In genomic region chr10:34768261-34768971, GRCh38 we compare ENCODE assay signal across 9 cellular contexts. TPM values are rescaled to one million over a fixed set of nuclear protein-coding genes. Genes with fewer than 3 reads are reported as not detected.
DNase-seq lines count a peak whose midpoint lies in the region; ATAC-seq, FAIRE-seq and TF ChIP-seq lines count a peak whose summit lies in the region.
"Had no signal": no experiment of that assay in that cellular context is flagged by ENCODE, and none has a peak within 500 bp of the region (broad histone marks: within the 10 kb centered on the region; RNA-seq: fewer than 3 reads in every experiment).

No MANE protein-coding gene starts in this region.

- H3K79me1 ChIP-seq in IMR-90 (ENCODE audit: low read depth in 1 of 2, low read length in 2 of 2) = peaks cover 19 to 65% of the 10 kb centered on the region in 2 experiments

- no peak overlapping the region for H2BK20ac ChIP-seq in IMR-90 (ENCODE audit: low read depth, low read length)

- H3K9me1 ChIP-seq in IMR-90 (ENCODE audit: insufficient read depth, low read length) (peaks cover 8% of the 10 kb centered on the region), keratinocyte (ENCODE audit: control insufficient read depth, extremely low read depth, insufficient read depth, low read length) (no peaks in the 10 kb centered on the region)

- H3K23ac ChIP-seq in IMR-90 (ENCODE audit: low read depth, low read length) = no peak overlapping the region

- peaks cover 64% of the 10 kb centered on the region for H3K79me2 ChIP-seq in keratinocyte (ENCODE audit: control insufficient read depth, insufficient read depth, low read length)

- peak overlapping the region; percentile 25 for H2AK9ac ChIP-seq in IMR-90 (replicated peaks; ENCODE audit: low read depth, low read length, poor library complexity)

- FAIRE-seq in keratinocyte (lab: Jason Lieb, UNC) = peak; percentile 79

- DNase-seq in IMR-90 = peak; percentile 21
- DNase-seq in astrocyte of the spinal cord (ENCODE audit: low read depth, low spot score) = peak; percentile 56
- no peak for DNase-seq in keratinocyte (ENCODE audit: low read depth, low spot score)
- DNase-seq in stimulated activated CD8-positive, alpha-beta memory T cell treated with anti-CD3 and anti-CD28 coated beads, Interleukin-4, amount 100 ng/mL, for 48 hours = no peak
- DNase-seq in UCSD-AML1 (lab: John Stamatoyannopoulos, UW; ENCODE audit: unreplicated experiment) = no peak
- no peak for DNase-seq in SHP77 treated with DMSO at 0.1 percent for 48 hours (lab: John Stamatoyannopoulos, UW)

- no peak for TF ChIP-seq RAD21 in IMR-90 (IDR thresholded peaks at IDR 0.05; ENCODE audit: low read length)

- H4K8ac ChIP-seq in IMR-90 (ENCODE audit: low read depth in 2 of 2, low read length in 2 of 2) = no peak overlapping the region

- TF ChIP-seq POLR2A in IMR-90 (IDR thresholded peaks at IDR 0.05; ENCODE audit: low read depth, low read length) = no peak

- dilution Hi-C loops in IMR-90 (cut with HindIII; ENCODE audit: low sequenced_read_pairs, unreplicated experiment) (no loop called here), keratinocyte (cut with MboI; ENCODE audit: extremely low pct_ligation_motif_present, low sequenced_read_pairs) (no loop called here)

- H2BK15ac ChIP-seq in IMR-90 (ENCODE audit: low read depth, low read length) = no peak overlapping the region

- no peak overlapping the region for H2BK5ac ChIP-seq in IMR-90 (ENCODE audit: low read depth, low read length, poor library complexity, severe bottlenecking)

- ATAC-seq in IMR-90 (ENCODE audit: low read depth) (peak; percentile 40), HG03135 (IDR thresholded peaks at IDR 0.05; ENCODE audit: unreplicated experiment) (no peak)

- peaks cover 19% of the 10 kb centered on the region for H4K20me1 ChIP-seq in IMR-90 (ENCODE audit: insufficient read depth, low read length)
- no peaks in the 10 kb centered on the region for H4K20me1 ChIP-seq in keratinocyte (ENCODE audit: control insufficient read depth, extremely low read depth, insufficient read depth, low read length)

- H3K27me3 ChIP-seq in IMR-90 (ENCODE audit: control insufficient read depth, insufficient read depth, low read length) (no peaks in the 10 kb centered on the region), keratinocyte (ENCODE audit: control insufficient read depth, extremely low read depth, insufficient read depth, low read length) (no peaks in the 10 kb centered on the region), subcutaneous abdominal adipose tissue (ENCODE audit: control insufficient read depth in 5 of 5, insufficient read depth in 4 of 5, low read length in 5 of 5) (no peaks in the 10 kb centered on the region)

- H3K18ac ChIP-seq in IMR-90 (ENCODE audit: low read depth, low read length) = no peak overlapping the region

- no peak overlapping the region for H4K91ac ChIP-seq in IMR-90 (ENCODE audit: insufficient read depth, low read depth, low read length)

- H3K4ac ChIP-seq in IMR-90 (ENCODE audit: low read depth, low read length) = no peak overlapping the region

- 75% methylated on average over 11 of the region's 15 CpGs; no CpG with 5 or more reads in 1 of the 2 experiments for WGBS in IMR-90 (ENCODE audit: extremely low coverage in 2 of 2, insufficient read length in 1 of 2), 2 experiments

- TF ChIP-seq CTCF in IMR-90 (conservative IDR thresholded peaks at IDR 0.05; ENCODE audit: low read depth, low read length) (no peak), astrocyte of the spinal cord (IDR thresholded peaks at IDR 0.05; ENCODE audit: low read depth, low read length) (no peak), keratinocyte (optimal IDR thresholded peaks at IDR 0.05 in 1 of 3, IDR thresholded peaks at IDR 0.05 in 1 of 3, conservative IDR thresholded peaks at IDR 0.05 in 1 of 3; ENCODE audit: extremely low read depth in 1 of 3, insufficient read depth in 2 of 3, low read length in 3 of 3) (no peak)

- H3K4me3 ChIP-seq in IMR-90 (ENCODE audit: insufficient read depth, low read depth, low read length) (no peak overlapping the region), astrocyte of the spinal cord (ENCODE audit: low read depth, low read length) (no peak overlapping the region), keratinocyte (ENCODE audit: control insufficient read depth in 2 of 3, extremely low read depth in 1 of 3, insufficient read depth in 2 of 3, low read depth in 1 of 3, low read length in 3 of 3) (peak overlapping the region in 1 of 3 experiments; percentile 4), subcutaneous abdominal adipose tissue (ENCODE audit: low read depth in 1 of 5, low read length in 5 of 5) (peak overlapping the region in 3 of 5 donors; percentile 7 to 65 (median 31))
- H3K4me3 ChIP-seq: SK-N-MC had no signal

- no peaks in the 10 kb centered on the region for H3K9me3 ChIP-seq in IMR-90 (ENCODE audit: control insufficient read depth, insufficient read depth, low read length)
- H3K9me3 ChIP-seq in keratinocyte (ENCODE audit: control insufficient read depth, low read depth, low read length) = no peaks in the 10 kb centered on the region
- no peaks in the 10 kb centered on the region for H3K9me3 ChIP-seq in subcutaneous abdominal adipose tissue (ENCODE audit: control insufficient read depth in 5 of 5, low read length in 5 of 5)

- no peak overlapping the region for H4K5ac ChIP-seq in IMR-90 (ENCODE audit: low read depth, low read length)

- H3K4me2 ChIP-seq in IMR-90 (ENCODE audit: low read depth, low read length) (no peak overlapping the region), keratinocyte (ENCODE audit: control insufficient read depth, extremely low read depth, insufficient read depth, low read depth, low read length) (peak overlapping the region; percentile 74)

- H3K56ac ChIP-seq in IMR-90 (ENCODE audit: extremely low read depth, insufficient read depth, low read length) = no peak overlapping the region

- H2AFZ ChIP-seq in IMR-90 (replicated peaks; ENCODE audit: low read length, poor library complexity) (no peak overlapping the region), keratinocyte (ENCODE audit: control insufficient read depth, low read length) (no peak overlapping the region)

- H3K4me1 ChIP-seq in IMR-90 (ENCODE audit: control insufficient read depth, insufficient read depth, low read length) (peaks cover 4% of the 10 kb centered on the region; the same call in 1 of the 2 replicates), keratinocyte (ENCODE audit: control insufficient read depth, extremely low read depth, insufficient read depth, low read length) (peaks cover 82% of the 10 kb centered on the region), subcutaneous abdominal adipose tissue (ENCODE audit: control insufficient read depth in 5 of 5, insufficient read depth in 5 of 5, low read length in 5 of 5) (peaks cover 0 to 31% (median 17%) of the 10 kb centered on the region in 5 donors)

- 0 out of 2 replicates have a peak overlapping the region, but pooled peaks have one; percentile 8 for H3K14ac ChIP-seq in IMR-90 (replicated peaks; ENCODE audit: low read depth, low read length)

- H3K27ac ChIP-seq in IMR-90 (ENCODE audit: insufficient read depth, low read length) (no peak overlapping the region), keratinocyte (ENCODE audit: control insufficient read depth, insufficient read depth, low read length) (peak overlapping the region; percentile 83), subcutaneous abdominal adipose tissue (ENCODE audit: low read depth, low read length) (no peak overlapping the region)
- H3K27ac ChIP-seq: SK-N-MC had no signal

- in situ Hi-C loops in IMR-90 (cut with MboI; ENCODE audit: low sequenced_read_pairs) = no loop called here
- in situ Hi-C loops in astrocyte of the spinal cord (cut with HindIII; ENCODE audit: low sequenced_read_pairs) = no loop called here

- no peak overlapping the region for H2AK5ac ChIP-seq in IMR-90 (ENCODE audit: low read depth, low read length)

- intact Hi-C loops in IMR-90 (cut with micrococcal nuclease) = no loop called here

- no TSS peak for BruUV-seq in IMR-90 (replicated peaks; lab: Mats Ljungman, UMichigan)

- no peaks in the 10 kb centered on the region for H3K36me3 ChIP-seq in IMR-90 (ENCODE audit: control insufficient read depth, insufficient read depth, low read length)
- no peaks in the 10 kb centered on the region for H3K36me3 ChIP-seq in keratinocyte (ENCODE audit: control insufficient read depth in 2 of 2, extremely low read depth in 1 of 2, insufficient read depth in 2 of 2, low read length in 2 of 2)
- H3K36me3 ChIP-seq in subcutaneous abdominal adipose tissue (ENCODE audit: control insufficient read depth in 5 of 5, insufficient read depth in 5 of 5, low read length in 5 of 5) = no peaks in the 10 kb centered on the region

- CTCF ChIA-PET in IMR-90 (lab: Yijun Ruan, JAX) = interaction anchor here (0.7 kb wide), 1 partner anchor 272 kb away, joined by 3 read pairs; no protein-coding TSS in a partner anchor

- H3K9ac ChIP-seq in IMR-90 (ENCODE audit: low read depth, low read length) (no peak overlapping the region), keratinocyte (ENCODE audit: control insufficient read depth, extremely low read depth, insufficient read depth, low read length) (peak overlapping the region; percentile 63), subcutaneous abdominal adipose tissue (ENCODE audit: low read length in 5 of 5) (peak overlapping the region in 1 of 5 donors; percentile 48)

- no peak overlapping the region for H2BK120ac ChIP-seq in IMR-90 (ENCODE audit: low read depth, low read length)

- POLR2A ChIA-PET in IMR-90 (lab: Charles Lee; ENCODE audit: unreplicated experiment) = interaction anchor here (0.7 kb wide), 1 partner anchor 277 kb away, joined by 3 read pairs; no protein-coding TSS in a partner anchor

TF ChIP-seq in IMR-90, 13 proteins besides CTCF, POLR2A, EP300 and RAD21 (continues in another document):
- TF ChIP-seq MXI1 (IDR thresholded peaks at IDR 0.05; ENCODE audit: borderline replicate concordance, low read depth, low read length) (no peak), BHLHE40 (IDR thresholded peaks at IDR 0.05; ENCODE audit: low read depth, low read length) (no peak), MAZ (IDR thresholded peaks at IDR 0.05; ENCODE audit: borderline replicate concordance, low read depth, low read length) (no peak)

RNA-seq across cellular contexts. Expression of gene PARD3, which starts 46.7 kb away (rescaled TPM):
- 34.2 and 37.5 TPM in 2 replicates for total RNA-seq in IMR-90 (2012; rRNA removed)
- polyA plus RNA-seq in IMR-90 (2012; rRNA removed) (13.1 and 14.6 TPM in 2 replicates), keratinocyte (34.0 to 58.0 TPM (median 46.4 TPM) in 3 replicates)
- 4.0 and 6.2 TPM in 2 replicates for polyA plus RNA-seq in IMR-90 (2012; cell fraction: cytosol; rRNA removed)
- 4.2 and 32.9 TPM in 2 replicates for polyA plus RNA-seq in IMR-90 (2012; cell fraction: nucleus; rRNA removed; ENCODE audit: low replicate concordance)
- 76.3 TPM for polyA plus RNA-seq in keratinocyte (2011; ENCODE audit: low read depth)
- polyA plus RNA-seq in keratinocyte (2011; cell fraction: cytosol; rRNA removed) = 34.9 and 48.6 TPM in 2 replicates
- 37.7 and 42.4 TPM in 2 replicates for polyA plus RNA-seq in keratinocyte (2011; cell fraction: nucleus; rRNA removed)
- 32.6 and 38.9 TPM in 2 replicates for polyA plus RNA-seq in keratinocyte (2012; ENCODE audit: low replicate concordance)
- polyA minus RNA-seq in keratinocyte = 35.6 to 90.2 TPM (median 58.4 TPM) in 3 replicates
- 48.2 TPM for polyA minus RNA-seq in keratinocyte (2011; cell fraction: cytosol; rRNA and poly(A)+ RNA removed)
- 41.0 and 75.0 TPM in 2 replicates for polyA minus RNA-seq in keratinocyte (2011; cell fraction: nucleus; rRNA and poly(A)+ RNA removed)

Comparison
In these comparisons a context has a peak if more than half of its experiments do, and no peak if none do; other contexts are left out.
1. DNase-seq: peak in IMR-90 (single experiment) and astrocyte of the spinal cord (single experiment); none in keratinocyte (single experiment), stimulated activated CD8-positive, alpha-beta memory T cell treated with anti-CD3 and anti-CD28 coated beads, Interleukin-4, amount 100 ng/mL, for 48 hours (single experiment), UCSD-AML1 (single experiment) and SHP77 treated with DMSO at 0.1 percent for 48 hours (single experiment).
2. H3K4me3 ChIP-seq: peak in subcutaneous abdominal adipose tissue (3 of 5); none in IMR-90 (single experiment) and astrocyte of the spinal cord (single experiment).